Comparison of ENCODE assay signal across 8 cellular contexts in genomic region chr1:46303038-46303871, GRCh38. TPM values are rescaled to one million over a fixed set of nuclear protein-coding genes. Genes with fewer than 3 reads are reported as not detected.
DNase-seq lines count a peak whose midpoint lies in the region; ATAC-seq and TF ChIP-seq lines count a peak whose summit lies in the region.

LRRC41 (minus strand) TSS chr1:46303616; CDS start chr1:46303322, 294 bp downstream.
UQCRH (plus strand) TSS chr1:46303698; CDS start chr1:46303767, 69 bp downstream.

- peak within 1 kb of the TSS; percentile 98 for H3K27ac ChIP-seq in VCaP
- peak within 1 kb of the TSS; percentile 96 to 98 for H3K27ac ChIP-seq in breast epithelium
- H3K27ac ChIP-seq in skeletal muscle tissue (ENCODE audit: low read depth, low read length), result peak within 1 kb of the TSS; percentile 99

- H3K27me3 ChIP-seq in breast epithelium (no peaks in the 10 kb centered on the region), skeletal muscle tissue (ENCODE audit: control insufficient read depth in 3 of 3, insufficient read depth in 3 of 3, low read length in 3 of 3) (no peaks in the 10 kb centered on the region)

- H3K4me1 ChIP-seq in breast epithelium, result peaks cover 8 to 22% of the 10 kb centered on the region in 2 donors
- peaks cover 37 to 53% (median 38%) of the 10 kb centered on the region in 3 donors for H3K4me1 ChIP-seq in skeletal muscle tissue (ENCODE audit: control insufficient read depth in 3 of 3, insufficient read depth in 3 of 3, low read length in 3 of 3)

- POLR2A ChIA-PET in AG04449 (lab: Yijun Ruan, JAX), result interaction anchor here (0.6 to 2.0 kb wide), 9 partner anchors 9 to 1291 kb away, joined by 3 to 8 read pairs (median 3); partner anchors contain the start of gene RAD54L

- ATAC-seq in GM18870 (IDR thresholded peaks at IDR 0.05; ENCODE audit: unreplicated experiment) (peak; percentile 78), HG03135 (IDR thresholded peaks at IDR 0.05; ENCODE audit: unreplicated experiment) (peak; percentile 81)

- intact Hi-C loops in breast epithelium (cut with DNase I; ENCODE audit: low total_unique reads), result no loop called here

- peak; percentile 89 for DNase-seq in AG04449 (ENCODE audit: low read depth, low spot score)
- peak; percentile 93 for DNase-seq in NCI-H2196 treated with DMSO at 0.1 percent for 48 hours (lab: John Stamatoyannopoulos, UW; ENCODE audit: unreplicated experiment)
- DNase-seq in breast epithelium (ENCODE audit: low spot score in 2 of 2), result peak; percentile 95 to 96

- CTCF ChIA-PET in AG04449 (lab: Yijun Ruan, JAX), result interaction anchor here (0.7 to 2.3 kb wide), 6 partner anchors 15 to 58 kb away, joined by 3 to 17 read pairs (median 5); partner anchors contain the start of gene NSUN4

- H3K4me3 ChIP-seq in AG04449 (ENCODE audit: low read depth, low read length) (peak within 1 kb of the TSS; percentile 78), breast epithelium (peak within 1 kb of the TSS; percentile 68 to 97 (median 86)), iPS-18c (ENCODE audit: insufficient read depth, low read depth, low read length) (peak within 1 kb of the TSS; percentile 91), skeletal muscle tissue (ENCODE audit: low read length in 3 of 3) (peak within 1 kb of the TSS; percentile 89 to 98 (median 92))

- no peaks in the 10 kb centered on the region for H3K9me3 ChIP-seq in breast epithelium
- no peaks in the 10 kb centered on the region for H3K9me3 ChIP-seq in iPS-18c (ENCODE audit: control insufficient read depth, insufficient read depth, low read length)
- no peaks in the 10 kb centered on the region for H3K9me3 ChIP-seq in skeletal muscle tissue (ENCODE audit: control insufficient read depth in 3 of 3, low read length in 3 of 3)

- no peaks in the 10 kb centered on the region for H3K36me3 ChIP-seq in breast epithelium
- peaks cover 0 to 5% (median 3%) of the 10 kb centered on the region in 3 donors for H3K36me3 ChIP-seq in skeletal muscle tissue (ENCODE audit: control insufficient read depth in 3 of 3, insufficient read depth in 3 of 3, low read length in 3 of 3)

- peak; percentile 86 for TF ChIP-seq POLR2A in breast epithelium (IDR thresholded peaks at IDR 0.05)

- H3K9ac ChIP-seq in skeletal muscle tissue (ENCODE audit: low read depth in 1 of 3, low read length in 3 of 3), result peak within 1 kb of the TSS; percentile 96 to 98 (median 97)

- TF ChIP-seq CTCF in AG04449 (IDR thresholded peaks at IDR 0.05; ENCODE audit: insufficient read depth, low read length, missing control alignments) (peak; percentile 2), VCaP (conservative IDR thresholded peaks at IDR 0.05) (no peak), breast epithelium (IDR thresholded peaks at IDR 0.05) (no peak)

RNA-seq across cellular contexts. Expression of gene LRRC41, which starts in this region (rescaled TPM):
- total RNA-seq in breast epithelium (10 to 100 TPM; 60.0 to 85.5 (median 69.2) TPM), skeletal muscle tissue (55.8 TPM)

RNA-seq across cellular contexts. Expression of gene UQCRH, which starts in this region (rescaled TPM):
- total RNA-seq in breast epithelium (100 to 1,000 TPM; 300 to 334 (median 301) TPM), skeletal muscle tissue (480 TPM)

Comparison
In these comparisons a context has a peak if more than half of its experiments do, and no peak if none do; other contexts are left out.
1. Peak in every context shown above with its lines: DNase-seq, ATAC-seq, H3K4me3 ChIP-seq and H3K27ac ChIP-seq.